ENCODE assay signal across 15 cellular contexts in genomic region chr7:30080818-30081217, GRCh38.
DNase-seq lines count a peak whose midpoint lies in the region; ATAC-seq lines count a peak whose summit lies in the region.
"Had no signal": no experiment of that assay in that cellular context is flagged by ENCODE, and none has a peak within 500 bp of the region (broad histone marks: within the 10 kb centered on the region; RNA-seq: fewer than 3 reads in every experiment).

No MANE protein-coding gene starts in this region.

- no peak for ATAC-seq in GM21515 (IDR thresholded peaks at IDR 0.05; ENCODE audit: unreplicated experiment)
- no peak for ATAC-seq in HG02970 (IDR thresholded peaks at IDR 0.05; ENCODE audit: low FRiP score, unreplicated experiment)

- peak; percentile 12 for DNase-seq in NCI-H748 (lab: John Stamatoyannopoulos, UW; ENCODE audit: unreplicated experiment)
- DNase-seq in NCI-H748 treated with DMSO at 0.1 percent for 48 hours (lab: John Stamatoyannopoulos, UW), result no peak
- DNase-seq in NCI-H1694 (lab: John Stamatoyannopoulos, UW), result peak; percentile 64
- DNase-seq in NCI-H774 (lab: John Stamatoyannopoulos, UW), result peak; percentile 6
- DNase-seq in HUDEP-2 (lab: John Stamatoyannopoulos, UW; ENCODE audit: unreplicated experiment in 76 of 76), result no peak
- DNase-seq: COR-L47, DMS53, IMR-90, NCI-H1436, NCI-H226, OCI-M1, SJCRH30, T-helper 9 cell had no signal

Comparison
In these comparisons a context has a peak if more than half of its experiments do, and no peak if none do; other contexts are left out.
1. DNase-seq: peak in NCI-H748 (single experiment), NCI-H1694 (single experiment) and NCI-H774 (single experiment); none in NCI-H748 treated with DMSO at 0.1 percent for 48 hours (single experiment) and HUDEP-2 (0 of 76).